ENCODE assay signal across 1 cellular context in the genomic region with DNA sequence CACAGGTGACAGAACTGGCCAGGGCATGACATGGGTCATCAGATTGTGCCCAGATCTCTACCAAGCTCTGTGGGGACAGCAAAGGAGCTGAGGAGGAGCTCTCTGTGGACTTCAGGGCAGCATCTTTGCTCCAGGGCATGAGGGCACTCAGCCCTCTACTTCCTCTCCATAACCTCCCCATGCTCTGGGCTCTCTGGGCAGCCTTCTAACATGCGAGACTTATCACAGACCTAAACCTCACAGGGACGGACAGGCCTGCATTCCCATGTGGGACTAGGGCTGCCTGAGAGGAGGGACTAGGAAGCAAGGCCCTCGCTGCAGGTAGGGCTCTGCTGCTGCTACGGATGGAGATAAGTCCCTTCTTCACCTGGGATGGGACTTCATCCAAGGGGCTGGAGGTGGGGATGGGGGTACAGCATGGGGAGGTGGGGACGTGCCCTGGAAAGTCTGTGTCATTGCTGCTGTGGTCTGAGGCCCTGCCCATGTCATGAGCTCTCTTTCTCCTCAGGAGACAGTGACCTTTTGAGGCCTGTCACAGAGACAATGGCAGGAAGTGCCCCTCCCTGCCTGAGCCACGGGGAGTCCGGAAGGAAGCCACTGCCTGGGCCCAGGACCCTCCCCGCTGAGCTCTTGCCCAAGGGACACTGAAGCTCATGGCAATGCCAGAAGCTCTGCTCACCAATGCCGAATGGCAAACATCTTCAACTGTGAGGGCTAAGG.
TF ChIP-seq lines count a peak whose summit lies in the region.

No MANE protein-coding gene starts in this region.

TF ChIP-seq in liver, 16 proteins besides CTCF, POLR2A, EP300 and RAD21 (continued from another document):
- TF ChIP-seq, protein P1, sequence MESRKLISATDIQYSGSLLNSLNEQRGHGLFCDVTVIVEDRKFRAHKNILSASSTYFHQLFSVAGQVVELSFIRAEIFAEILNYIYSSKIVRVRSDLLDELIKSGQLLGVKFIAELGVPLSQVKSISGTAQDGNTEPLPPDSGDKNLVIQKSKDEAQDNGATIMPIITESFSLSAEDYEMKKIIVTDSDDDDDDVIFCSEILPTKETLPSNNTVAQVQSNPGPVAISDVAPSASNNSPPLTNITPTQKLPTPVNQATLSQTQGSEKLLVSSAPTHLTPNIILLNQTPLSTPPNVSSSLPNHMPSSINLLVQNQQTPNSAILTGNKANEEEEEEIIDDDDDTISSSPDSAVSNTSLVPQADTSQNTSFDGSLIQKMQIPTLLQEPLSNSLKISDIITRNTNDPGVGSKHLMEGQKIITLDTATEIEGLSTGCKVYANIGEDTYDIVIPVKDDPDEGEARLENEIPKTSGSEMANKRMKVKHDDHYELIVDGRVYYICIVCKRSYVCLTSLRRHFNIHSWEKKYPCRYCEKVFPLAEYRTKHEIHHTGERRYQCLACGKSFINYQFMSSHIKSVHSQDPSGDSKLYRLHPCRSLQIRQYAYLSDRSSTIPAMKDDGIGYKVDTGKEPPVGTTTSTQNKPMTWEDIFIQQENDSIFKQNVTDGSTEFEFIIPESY (IDR thresholded peaks at IDR 0.05) = no peak
- no peak for TF ChIP-seq RXRA (IDR thresholded peaks at IDR 0.05)
- TF ChIP-seq EGR1 (IDR thresholded peaks at IDR 0.05; ENCODE audit: low read depth in 2 of 2) = no peak
- TF ChIP-seq, protein P2, sequence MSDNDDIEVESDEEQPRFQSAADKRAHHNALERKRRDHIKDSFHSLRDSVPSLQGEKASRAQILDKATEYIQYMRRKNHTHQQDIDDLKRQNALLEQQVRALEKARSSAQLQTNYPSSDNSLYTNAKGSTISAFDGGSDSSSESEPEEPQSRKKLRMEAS (IDR thresholded peaks at IDR 0.05) = no peak
- no peak for TF ChIP-seq NR2F2 (IDR thresholded peaks at IDR 0.05)
- TF ChIP-seq FOXA2 (IDR thresholded peaks at IDR 0.05) = no peak
- TF ChIP-seq, protein P3, sequence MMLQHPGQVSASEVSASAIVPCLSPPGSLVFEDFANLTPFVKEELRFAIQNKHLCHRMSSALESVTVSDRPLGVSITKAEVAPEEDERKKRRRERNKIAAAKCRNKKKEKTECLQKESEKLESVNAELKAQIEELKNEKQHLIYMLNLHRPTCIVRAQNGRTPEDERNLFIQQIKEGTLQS (IDR thresholded peaks at IDR 0.05) = no peak
- TF ChIP-seq YY1 (IDR thresholded peaks at IDR 0.05) = no peak
- no peak for TF ChIP-seq JUND (IDR thresholded peaks at IDR 0.05)
- TF ChIP-seq HNF4G (IDR thresholded peaks at IDR 0.05) = no peak
- no peak for TF ChIP-seq SP1 (IDR thresholded peaks at IDR 0.05)
- no peak for TF ChIP-seq HNF4A (conservative IDR thresholded peaks at IDR 0.05)
- TF ChIP-seq GABPA (IDR thresholded peaks at IDR 0.05 in 1 of 2, conservative IDR thresholded peaks at IDR 0.05 in 1 of 2) = no peak
